Comparison of ENCODE assay signal across 1 cellular context in the genomic region with DNA sequence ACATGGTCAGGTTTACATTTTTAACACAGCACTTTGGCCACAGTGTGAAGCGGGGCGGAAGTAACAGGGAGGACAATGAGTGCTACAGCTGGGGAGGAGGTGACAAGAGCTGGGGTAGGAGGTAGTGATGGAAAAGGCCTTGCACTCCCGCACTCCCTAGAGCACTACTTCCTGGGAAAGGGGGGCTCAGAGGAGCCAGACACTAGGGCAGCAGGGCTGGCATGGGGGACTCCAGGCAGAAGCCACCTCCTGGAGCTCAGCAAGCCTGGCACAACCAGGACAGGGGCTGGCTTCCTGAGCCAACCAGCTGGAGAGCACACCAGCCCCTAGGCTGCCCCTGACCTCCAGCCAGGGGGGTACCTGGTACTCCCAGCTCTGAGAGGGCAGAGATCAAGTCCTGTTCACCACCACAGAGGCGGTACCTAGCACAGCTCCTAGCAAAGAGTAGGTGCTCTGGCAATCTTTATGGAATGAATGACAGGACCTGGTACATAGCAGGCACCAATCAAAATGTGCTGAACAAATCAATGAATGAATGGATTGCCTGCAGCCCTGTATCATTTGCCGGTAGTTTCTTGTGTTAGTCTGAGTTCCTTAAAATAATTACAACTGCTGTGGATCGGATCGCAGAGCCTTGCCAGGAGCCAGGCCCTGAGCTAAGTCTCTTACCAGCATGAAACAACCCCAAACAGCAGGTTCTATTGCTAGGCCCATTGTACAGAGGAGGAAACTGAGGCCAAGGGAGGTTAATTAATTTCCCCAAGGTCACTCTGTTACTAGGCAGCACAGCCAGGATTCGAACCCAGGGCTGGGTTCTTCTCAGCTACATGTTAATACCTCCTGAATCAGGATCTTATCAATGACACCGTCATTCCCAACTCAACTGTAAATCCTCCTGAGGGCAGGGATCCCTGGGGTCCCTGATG.
TF ChIP-seq lines count a peak whose summit lies in the region.

No MANE protein-coding gene starts in this region.

TF ChIP-seq in HepG2, 621 proteins besides CTCF, POLR2A, EP300 and RAD21 (continued from another document and continues in another):
- TF ChIP-seq ARID5B (CRISPR knock-in tag; IDR thresholded peaks at IDR 0.05) (no peak), KDM4B (CRISPR knock-in tag; IDR thresholded peaks at IDR 0.05) (no peak), ZBTB34 (CRISPR knock-in tag; IDR thresholded peaks at IDR 0.05) (no peak), ZNF547 (CRISPR knock-in tag; IDR thresholded peaks at IDR 0.05) (no peak), SPEN (CRISPR knock-in tag; IDR thresholded peaks at IDR 0.05; ENCODE audit: low read depth) (no peak; the same call in 1 of the 2 replicates), NPAS2 (CRISPR knock-in tag; IDR thresholded peaks at IDR 0.05; ENCODE audit: borderline replicate concordance) (no peak), HOXA5 (CRISPR knock-in tag; IDR thresholded peaks at IDR 0.05) (no peak), ZNF253 (CRISPR knock-in tag; IDR thresholded peaks at IDR 0.05; ENCODE audit: borderline replicate concordance) (no peak), ZSCAN9 (CRISPR knock-in tag; IDR thresholded peaks at IDR 0.05; ENCODE audit: borderline replicate concordance) (no peak), TAF15 (IDR thresholded peaks at IDR 0.05; ENCODE audit: low read depth, low read length, poor library complexity, severe bottlenecking) (no peak), MIXL1 (CRISPR knock-in tag; IDR thresholded peaks at IDR 0.05) (no peak; the same call in 1 of the 2 replicates), ETV5 (CRISPR knock-in tag; IDR thresholded peaks at IDR 0.05; ENCODE audit: borderline replicate concordance) (peak; percentile 50), ATM (IDR thresholded peaks at IDR 0.05; ENCODE audit: borderline replicate concordance) (no peak), IRF2 (CRISPR knock-in tag; IDR thresholded peaks at IDR 0.05) (no peak; the same call in 1 of the 2 replicates), TCF7L2 (IDR thresholded peaks at IDR 0.05; ENCODE audit: low read depth, low read length) (no peak), ETV6 (CRISPR knock-in tag; conservative IDR thresholded peaks at IDR 0.05) (no peak), ZNF678 (CRISPR knock-in tag; IDR thresholded peaks at IDR 0.05) (no peak), PLRG1 (conservative IDR thresholded peaks at IDR 0.05) (no peak), ZNF280B (CRISPR knock-in tag; IDR thresholded peaks at IDR 0.05; ENCODE audit: borderline replicate concordance) (peak; percentile 88; the same call in 1 of the 2 replicates), EEA1 (CRISPR knock-in tag; IDR thresholded peaks at IDR 0.05; ENCODE audit: borderline replicate concordance) (no peak), TRIM24 (CRISPR knock-in tag; IDR thresholded peaks at IDR 0.05) (no peak), SNRNP70 (IDR thresholded peaks at IDR 0.05; ENCODE audit: low read depth, low read length) (no peak), CBX5 (CRISPR knock-in tag; IDR thresholded peaks at IDR 0.05; ENCODE audit: borderline replicate concordance) (no peak), ZNF138 (CRISPR knock-in tag; IDR thresholded peaks at IDR 0.05; ENCODE audit: low read depth) (no peak)
- TF ChIP-seq, protein P1, sequence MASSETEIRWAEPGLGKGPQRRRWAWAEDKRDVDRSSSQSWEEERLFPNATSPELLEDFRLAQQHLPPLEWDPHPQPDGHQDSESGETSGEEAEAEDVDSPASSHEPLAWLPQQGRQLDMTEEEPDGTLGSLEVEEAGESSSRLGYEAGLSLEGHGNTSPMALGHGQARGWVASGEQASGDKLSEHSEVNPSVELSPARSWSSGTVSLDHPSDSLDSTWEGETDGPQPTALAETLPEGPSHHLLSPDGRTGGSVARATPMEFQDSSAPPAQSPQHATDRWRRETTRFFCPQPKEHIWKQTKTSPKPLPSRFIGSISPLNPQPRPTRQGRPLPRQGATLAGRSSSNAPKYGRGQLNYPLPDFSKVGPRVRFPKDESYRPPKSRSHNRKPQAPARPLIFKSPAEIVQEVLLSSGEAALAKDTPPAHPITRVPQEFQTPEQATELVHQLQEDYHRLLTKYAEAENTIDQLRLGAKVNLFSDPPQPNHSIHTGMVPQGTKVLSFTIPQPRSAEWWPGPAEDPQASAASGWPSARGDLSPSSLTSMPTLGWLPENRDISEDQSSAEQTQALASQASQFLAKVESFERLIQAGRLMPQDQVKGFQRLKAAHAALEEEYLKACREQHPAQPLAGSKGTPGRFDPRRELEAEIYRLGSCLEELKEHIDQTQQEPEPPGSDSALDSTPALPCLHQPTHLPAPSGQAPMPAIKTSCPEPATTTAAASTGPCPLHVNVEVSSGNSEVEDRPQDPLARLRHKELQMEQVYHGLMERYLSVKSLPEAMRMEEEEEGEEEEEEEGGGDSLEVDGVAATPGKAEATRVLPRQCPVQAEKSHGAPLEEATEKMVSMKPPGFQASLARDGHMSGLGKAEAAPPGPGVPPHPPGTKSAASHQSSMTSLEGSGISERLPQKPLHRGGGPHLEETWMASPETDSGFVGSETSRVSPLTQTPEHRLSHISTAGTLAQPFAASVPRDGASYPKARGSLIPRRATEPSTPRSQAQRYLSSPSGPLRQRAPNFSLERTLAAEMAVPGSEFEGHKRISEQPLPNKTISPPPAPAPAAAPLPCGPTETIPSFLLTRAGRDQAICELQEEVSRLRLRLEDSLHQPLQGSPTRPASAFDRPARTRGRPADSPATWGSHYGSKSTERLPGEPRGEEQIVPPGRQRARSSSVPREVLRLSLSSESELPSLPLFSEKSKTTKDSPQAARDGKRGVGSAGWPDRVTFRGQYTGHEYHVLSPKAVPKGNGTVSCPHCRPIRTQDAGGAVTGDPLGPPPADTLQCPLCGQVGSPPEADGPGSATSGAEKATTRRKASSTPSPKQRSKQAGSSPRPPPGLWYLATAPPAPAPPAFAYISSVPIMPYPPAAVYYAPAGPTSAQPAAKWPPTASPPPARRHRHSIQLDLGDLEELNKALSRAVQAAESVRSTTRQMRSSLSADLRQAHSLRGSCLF (CRISPR knock-in tag; IDR thresholded peaks at IDR 0.05; ENCODE audit: borderline replicate concordance): no peak
- TF ChIP-seq, protein P2, sequence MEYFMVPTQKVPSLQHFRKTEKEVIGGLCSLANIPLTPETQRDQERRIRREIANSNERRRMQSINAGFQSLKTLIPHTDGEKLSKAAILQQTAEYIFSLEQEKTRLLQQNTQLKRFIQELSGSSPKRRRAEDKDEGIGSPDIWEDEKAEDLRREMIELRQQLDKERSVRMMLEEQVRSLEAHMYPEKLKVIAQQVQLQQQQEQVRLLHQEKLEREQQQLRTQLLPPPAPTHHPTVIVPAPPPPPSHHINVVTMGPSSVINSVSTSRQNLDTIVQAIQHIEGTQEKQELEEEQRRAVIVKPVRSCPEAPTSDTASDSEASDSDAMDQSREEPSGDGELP (IDR thresholded peaks at IDR 0.05; ENCODE audit: borderline replicate concordance, low read depth): peak; percentile 61; the same call in 1 of the 2 replicates
- TF ChIP-seq, protein P3, sequence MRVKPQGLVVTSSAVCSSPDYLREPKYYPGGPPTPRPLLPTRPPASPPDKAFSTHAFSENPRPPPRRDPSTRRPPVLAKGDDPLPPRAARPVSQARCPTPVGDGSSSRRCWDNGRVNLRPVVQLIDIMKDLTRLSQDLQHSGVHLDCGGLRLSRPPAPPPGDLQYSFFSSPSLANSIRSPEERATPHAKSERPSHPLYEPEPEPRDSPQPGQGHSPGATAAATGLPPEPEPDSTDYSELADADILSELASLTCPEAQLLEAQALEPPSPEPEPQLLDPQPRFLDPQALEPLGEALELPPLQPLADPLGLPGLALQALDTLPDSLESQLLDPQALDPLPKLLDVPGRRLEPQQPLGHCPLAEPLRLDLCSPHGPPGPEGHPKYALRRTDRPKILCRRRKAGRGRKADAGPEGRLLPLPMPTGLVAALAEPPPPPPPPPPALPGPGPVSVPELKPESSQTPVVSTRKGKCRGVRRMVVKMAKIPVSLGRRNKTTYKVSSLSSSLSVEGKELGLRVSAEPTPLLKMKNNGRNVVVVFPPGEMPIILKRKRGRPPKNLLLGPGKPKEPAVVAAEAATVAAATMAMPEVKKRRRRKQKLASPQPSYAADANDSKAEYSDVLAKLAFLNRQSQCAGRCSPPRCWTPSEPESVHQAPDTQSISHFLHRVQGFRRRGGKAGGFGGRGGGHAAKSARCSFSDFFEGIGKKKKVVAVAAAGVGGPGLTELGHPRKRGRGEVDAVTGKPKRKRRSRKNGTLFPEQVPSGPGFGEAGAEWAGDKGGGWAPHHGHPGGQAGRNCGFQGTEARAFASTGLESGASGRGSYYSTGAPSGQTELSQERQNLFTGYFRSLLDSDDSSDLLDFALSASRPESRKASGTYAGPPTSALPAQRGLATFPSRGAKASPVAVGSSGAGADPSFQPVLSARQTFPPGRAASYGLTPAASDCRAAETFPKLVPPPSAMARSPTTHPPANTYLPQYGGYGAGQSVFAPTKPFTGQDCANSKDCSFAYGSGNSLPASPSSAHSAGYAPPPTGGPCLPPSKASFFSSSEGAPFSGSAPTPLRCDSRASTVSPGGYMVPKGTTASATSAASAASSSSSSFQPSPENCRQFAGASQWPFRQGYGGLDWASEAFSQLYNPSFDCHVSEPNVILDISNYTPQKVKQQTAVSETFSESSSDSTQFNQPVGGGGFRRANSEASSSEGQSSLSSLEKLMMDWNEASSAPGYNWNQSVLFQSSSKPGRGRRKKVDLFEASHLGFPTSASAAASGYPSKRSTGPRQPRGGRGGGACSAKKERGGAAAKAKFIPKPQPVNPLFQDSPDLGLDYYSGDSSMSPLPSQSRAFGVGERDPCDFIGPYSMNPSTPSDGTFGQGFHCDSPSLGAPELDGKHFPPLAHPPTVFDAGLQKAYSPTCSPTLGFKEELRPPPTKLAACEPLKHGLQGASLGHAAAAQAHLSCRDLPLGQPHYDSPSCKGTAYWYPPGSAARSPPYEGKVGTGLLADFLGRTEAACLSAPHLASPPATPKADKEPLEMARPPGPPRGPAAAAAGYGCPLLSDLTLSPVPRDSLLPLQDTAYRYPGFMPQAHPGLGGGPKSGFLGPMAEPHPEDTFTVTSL (CRISPR knock-in tag; IDR thresholded peaks at IDR 0.05; ENCODE audit: borderline replicate concordance): peak; percentile 64; the same call in 1 of the 2 replicates
- TF ChIP-seq, protein P4, sequence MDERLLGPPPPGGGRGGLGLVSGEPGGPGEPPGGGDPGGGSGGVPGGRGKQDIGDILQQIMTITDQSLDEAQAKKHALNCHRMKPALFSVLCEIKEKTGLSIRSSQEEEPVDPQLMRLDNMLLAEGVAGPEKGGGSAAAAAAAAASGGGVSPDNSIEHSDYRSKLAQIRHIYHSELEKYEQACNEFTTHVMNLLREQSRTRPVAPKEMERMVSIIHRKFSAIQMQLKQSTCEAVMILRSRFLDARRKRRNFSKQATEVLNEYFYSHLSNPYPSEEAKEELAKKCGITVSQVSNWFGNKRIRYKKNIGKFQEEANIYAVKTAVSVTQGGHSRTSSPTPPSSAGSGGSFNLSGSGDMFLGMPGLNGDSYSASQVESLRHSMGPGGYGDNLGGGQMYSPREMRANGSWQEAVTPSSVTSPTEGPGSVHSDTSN (CRISPR knock-in tag; IDR thresholded peaks at IDR 0.05): peak; percentile 55; the same call in 1 of the 2 replicates
- TF ChIP-seq, protein P5, sequence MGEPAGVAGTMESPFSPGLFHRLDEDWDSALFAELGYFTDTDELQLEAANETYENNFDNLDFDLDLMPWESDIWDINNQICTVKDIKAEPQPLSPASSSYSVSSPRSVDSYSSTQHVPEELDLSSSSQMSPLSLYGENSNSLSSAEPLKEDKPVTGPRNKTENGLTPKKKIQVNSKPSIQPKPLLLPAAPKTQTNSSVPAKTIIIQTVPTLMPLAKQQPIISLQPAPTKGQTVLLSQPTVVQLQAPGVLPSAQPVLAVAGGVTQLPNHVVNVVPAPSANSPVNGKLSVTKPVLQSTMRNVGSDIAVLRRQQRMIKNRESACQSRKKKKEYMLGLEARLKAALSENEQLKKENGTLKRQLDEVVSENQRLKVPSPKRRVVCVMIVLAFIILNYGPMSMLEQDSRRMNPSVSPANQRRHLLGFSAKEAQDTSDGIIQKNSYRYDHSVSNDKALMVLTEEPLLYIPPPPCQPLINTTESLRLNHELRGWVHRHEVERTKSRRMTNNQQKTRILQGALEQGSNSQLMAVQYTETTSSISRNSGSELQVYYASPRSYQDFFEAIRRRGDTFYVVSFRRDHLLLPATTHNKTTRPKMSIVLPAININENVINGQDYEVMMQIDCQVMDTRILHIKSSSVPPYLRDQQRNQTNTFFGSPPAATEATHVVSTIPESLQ (CRISPR knock-in tag; conservative IDR thresholded peaks at IDR 0.05): no peak
